In the genomic region with DNA sequence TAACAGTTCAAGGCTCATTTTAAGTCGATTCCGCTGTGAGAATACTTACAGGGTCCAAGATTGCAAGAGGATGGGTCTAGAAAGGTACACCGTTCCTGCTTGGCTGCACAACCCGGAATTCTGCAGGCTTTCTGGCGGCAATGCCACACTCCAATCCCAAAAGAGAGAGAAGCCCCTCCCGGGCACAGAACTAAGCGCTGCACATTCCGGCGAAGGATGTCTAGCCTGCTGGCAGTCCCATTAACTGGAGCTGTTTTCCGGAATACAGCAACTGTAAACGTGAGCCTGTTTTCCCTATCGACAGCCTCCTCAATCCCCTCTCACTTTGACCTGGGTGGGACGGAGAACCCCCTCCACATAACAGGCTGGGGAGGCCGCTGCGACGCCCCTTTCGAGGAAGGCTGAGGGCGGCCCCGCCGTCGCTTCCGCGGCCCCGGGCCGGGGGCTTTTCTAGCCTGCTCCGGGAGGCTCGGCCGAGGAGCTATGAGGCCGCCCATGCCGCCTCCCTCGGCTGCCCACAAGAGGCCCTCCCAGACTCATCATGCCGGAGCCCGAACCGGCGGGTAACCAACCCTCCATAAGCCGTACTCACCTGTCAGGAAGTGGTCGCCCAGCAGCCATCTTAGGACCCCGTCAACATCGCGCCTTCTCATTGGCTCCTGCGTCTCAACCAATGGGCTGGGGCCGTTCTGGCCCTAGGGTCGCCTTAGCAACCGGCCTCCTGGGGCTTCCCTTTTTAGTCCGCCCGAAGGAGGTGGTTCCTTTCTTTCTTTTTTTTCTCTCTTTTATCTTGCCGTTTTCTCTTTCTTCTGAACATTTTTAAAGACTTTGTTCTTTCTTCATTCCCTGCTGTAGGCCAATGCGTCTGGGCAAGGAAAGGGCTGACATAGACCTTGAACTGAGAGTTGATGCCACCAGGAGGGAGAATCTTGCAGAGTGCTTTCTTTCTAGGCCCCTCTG, we compare ENCODE assay signal across 8 cellular contexts. TPM values are rescaled to one million over a fixed set of nuclear protein-coding genes. Genes with fewer than 3 reads are reported as not detected.
DNase-seq lines count a peak whose midpoint lies in the region; ATAC-seq and TF ChIP-seq lines count a peak whose summit lies in the region.

A gene (minus strand): TSS at position 647 of the 960 bp plus-strand sequence. CDS start 5,909 bp downstream, outside the sequence.

- WGBS in SK-N-SH (ENCODE audit: low lambda C conversion rate): 13% methylated on average over 13 of the region's 48 CpGs
- WGBS in suprapubic skin: 1% methylated on average over 27 of the region's 48 CpGs

- H3K36me3 ChIP-seq in SK-N-SH (replicated peaks in 1 of 2; ENCODE audit: control insufficient read depth in 1 of 2, insufficient read depth in 2 of 2, low read length in 1 of 2) (peaks cover 9 to 18% of the 10 kb centered on the region in 2 experiments), suprapubic skin (no peaks in the 10 kb centered on the region)

- H3K4me3 ChIP-seq in SK-N-SH (ENCODE audit: low read depth in 2 of 2, low read length in 1 of 2) (peak within 1 kb of the TSS; percentile 95 to 96), suprapubic skin (peak within 1 kb of the TSS; percentile 90)

- no peak for TF ChIP-seq CTCF in SK-N-SH (IDR thresholded peaks at IDR 0.05)
- TF ChIP-seq CTCF in suprapubic skin (IDR thresholded peaks at IDR 0.05): no peak

- H3K4me1 ChIP-seq in SK-N-SH (ENCODE audit: control insufficient read depth in 1 of 2, insufficient read depth in 2 of 2, low read depth in 1 of 2, low read length in 1 of 2): peaks cover 0 to 11% of the 10 kb centered on the region in 2 experiments; a peak in 3 of 4 replicates
- peaks cover 33% of the 10 kb centered on the region for H3K4me1 ChIP-seq in suprapubic skin

- H3K27ac ChIP-seq in SK-N-SH (ENCODE audit: low read depth in 2 of 2, low read length in 1 of 2) (peak within 1 kb of the TSS; percentile 56 to 75), suprapubic skin (peak within 1 kb of the TSS; percentile 83)

- no peaks in the 10 kb centered on the region for H3F3A ChIP-seq in SK-N-SH (replicated peaks; ENCODE audit: insufficient read depth)

- TF ChIP-seq POLR2A in suprapubic skin (IDR thresholded peaks at IDR 0.05): peak in 1 of 2 donors; percentile 36

- no peak for TF ChIP-seq RAD21 in SK-N-SH (IDR thresholded peaks at IDR 0.05; ENCODE audit: low read length)

- POLR2A ChIA-PET in SK-N-SH (lab: Yijun Ruan, JAX): no interaction called here

- no peaks in the 10 kb centered on the region for H4K20me1 ChIP-seq in SK-N-SH (ENCODE audit: insufficient read depth)

- peak within 1 kb of the TSS; percentile 93 for H2AFZ ChIP-seq in SK-N-SH (ENCODE audit: low read depth)

- H3K9me3 ChIP-seq in SK-N-SH: no peaks in the 10 kb centered on the region
- H3K9me3 ChIP-seq in suprapubic skin: no peaks in the 10 kb centered on the region

- H3K27me3 ChIP-seq in SK-N-SH (ENCODE audit: insufficient read depth): no peaks in the 10 kb centered on the region
- peaks cover 4% of the 10 kb centered on the region for H3K27me3 ChIP-seq in suprapubic skin

- CTCF ChIA-PET in SK-N-SH (lab: Yijun Ruan, JAX): interaction anchor here (0.8 kb wide), 1 partner anchor 16 kb away, joined by 3 read pairs; no protein-coding TSS in a partner anchor

- TF ChIP-seq EP300 in SK-N-SH (IDR thresholded peaks at IDR 0.05; ENCODE audit: borderline replicate concordance in 1 of 2, low read depth in 1 of 2, low read length in 1 of 2) (no peak), suprapubic skin (IDR thresholded peaks at IDR 0.05) (no peak)

- H3K79me2 ChIP-seq in SK-N-SH (ENCODE audit: insufficient read depth): peaks cover 46% of the 10 kb centered on the region

- H3K9ac ChIP-seq in SK-N-SH: peak within 1 kb of the TSS; percentile 76

- ATAC-seq in HG02571 (IDR thresholded peaks at IDR 0.05; ENCODE audit: unreplicated experiment): peak; percentile 100

- H3K9me2 ChIP-seq in SK-N-SH: no peaks in the 10 kb centered on the region

- H3K4me2 ChIP-seq in SK-N-SH: peak within 1 kb of the TSS; percentile 97

- DNase-seq in GM04504 (ENCODE audit: low read depth): peak; percentile 79
- peak; percentile 79 for DNase-seq in NCI-H1048 (lab: John Stamatoyannopoulos, UW)
- peak; percentile 97 for DNase-seq in SK-N-SH
- DNase-seq in activated naive CD4-positive, alpha-beta T cell treated with anti-CD3 and anti-CD28 coated beads, Interleukin-2, amount 50 U/mL, for 16 hours: peak; percentile 93
- DNase-seq in globus pallidus (ENCODE audit: low spot score): peak; percentile 87
- DNase-seq in nucleus accumbens (lab: John Stamatoyannopoulos, UW): peak; percentile 28 to 95 (median 86)
- peak; percentile 97 to 98 for DNase-seq in suprapubic skin (ENCODE audit: low spot score in 2 of 2)

TF ChIP-seq in SK-N-SH, 30 proteins besides CTCF, POLR2A, EP300 and RAD21 (continues in another document):
- TF ChIP-seq EZH2phosphoT487 (IDR thresholded peaks at IDR 0.05; ENCODE audit: borderline replicate concordance, low read depth): no peak
- no peak for TF ChIP-seq RXRA (IDR thresholded peaks at IDR 0.05; ENCODE audit: borderline replicate concordance, low read depth)
- TF ChIP-seq RCOR1 (IDR thresholded peaks at IDR 0.05; ENCODE audit: low read length): no peak
- no peak for TF ChIP-seq NRF1 (IDR thresholded peaks at IDR 0.05; ENCODE audit: low read depth, low read length)
- no peak for TF ChIP-seq RFX5 (IDR thresholded peaks at IDR 0.05; ENCODE audit: low read length)
- TF ChIP-seq, protein P1, sequence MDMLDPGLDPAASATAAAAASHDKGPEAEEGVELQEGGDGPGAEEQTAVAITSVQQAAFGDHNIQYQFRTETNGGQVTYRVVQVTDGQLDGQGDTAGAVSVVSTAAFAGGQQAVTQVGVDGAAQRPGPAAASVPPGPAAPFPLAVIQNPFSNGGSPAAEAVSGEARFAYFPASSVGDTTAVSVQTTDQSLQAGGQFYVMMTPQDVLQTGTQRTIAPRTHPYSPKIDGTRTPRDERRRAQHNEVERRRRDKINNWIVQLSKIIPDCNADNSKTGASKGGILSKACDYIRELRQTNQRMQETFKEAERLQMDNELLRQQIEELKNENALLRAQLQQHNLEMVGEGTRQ (IDR thresholded peaks at IDR 0.05; ENCODE audit: borderline replicate concordance, low read depth, low read length): no peak
- TF ChIP-seq SMC3 (IDR thresholded peaks at IDR 0.05; ENCODE audit: low read depth, low read length): no peak
- peak; percentile 88 for TF ChIP-seq CHD2 (IDR thresholded peaks at IDR 0.05; ENCODE audit: low read length, partially characterized antibody)
- TF ChIP-seq, protein P2, sequence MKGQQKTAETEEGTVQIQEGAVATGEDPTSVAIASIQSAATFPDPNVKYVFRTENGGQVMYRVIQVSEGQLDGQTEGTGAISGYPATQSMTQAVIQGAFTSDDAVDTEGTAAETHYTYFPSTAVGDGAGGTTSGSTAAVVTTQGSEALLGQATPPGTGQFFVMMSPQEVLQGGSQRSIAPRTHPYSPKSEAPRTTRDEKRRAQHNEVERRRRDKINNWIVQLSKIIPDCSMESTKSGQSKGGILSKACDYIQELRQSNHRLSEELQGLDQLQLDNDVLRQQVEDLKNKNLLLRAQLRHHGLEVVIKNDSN (IDR thresholded peaks at IDR 0.05; ENCODE audit: borderline replicate concordance, low read depth): no peak
- TF ChIP-seq, protein P3, sequence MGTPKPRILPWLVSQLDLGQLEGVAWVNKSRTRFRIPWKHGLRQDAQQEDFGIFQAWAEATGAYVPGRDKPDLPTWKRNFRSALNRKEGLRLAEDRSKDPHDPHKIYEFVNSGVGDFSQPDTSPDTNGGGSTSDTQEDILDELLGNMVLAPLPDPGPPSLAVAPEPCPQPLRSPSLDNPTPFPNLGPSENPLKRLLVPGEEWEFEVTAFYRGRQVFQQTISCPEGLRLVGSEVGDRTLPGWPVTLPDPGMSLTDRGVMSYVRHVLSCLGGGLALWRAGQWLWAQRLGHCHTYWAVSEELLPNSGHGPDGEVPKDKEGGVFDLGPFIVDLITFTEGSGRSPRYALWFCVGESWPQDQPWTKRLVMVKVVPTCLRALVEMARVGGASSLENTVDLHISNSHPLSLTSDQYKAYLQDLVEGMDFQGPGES (IDR thresholded peaks at IDR 0.05; ENCODE audit: low read depth, low read length): peak; percentile 74
- TF ChIP-seq SIN3A (IDR thresholded peaks at IDR 0.05; ENCODE audit: borderline replicate concordance, low read depth, low read length): 0 out of 2 replicates have a peak, but pooled peaks have one; percentile 76
- peak; percentile 91 for TF ChIP-seq ELF1 (IDR thresholded peaks at IDR 0.05)
- no peak for TF ChIP-seq MEF2A (IDR thresholded peaks at IDR 0.05; ENCODE audit: borderline replicate concordance, low read depth)
- peak; percentile 97 for TF ChIP-seq YY1 (IDR thresholded peaks at IDR 0.05; ENCODE audit: low read depth)
- TF ChIP-seq MXI1 (IDR thresholded peaks at IDR 0.05; ENCODE audit: low read depth, low read length): peak; percentile 86
- TF ChIP-seq GATA2 (CRISPR knock-in tag; IDR thresholded peaks at IDR 0.05): no peak
- TF ChIP-seq, protein P4, sequence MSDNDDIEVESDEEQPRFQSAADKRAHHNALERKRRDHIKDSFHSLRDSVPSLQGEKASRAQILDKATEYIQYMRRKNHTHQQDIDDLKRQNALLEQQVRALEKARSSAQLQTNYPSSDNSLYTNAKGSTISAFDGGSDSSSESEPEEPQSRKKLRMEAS (IDR thresholded peaks at IDR 0.05; ENCODE audit: low read depth): no peak
- TF ChIP-seq, protein P5, sequence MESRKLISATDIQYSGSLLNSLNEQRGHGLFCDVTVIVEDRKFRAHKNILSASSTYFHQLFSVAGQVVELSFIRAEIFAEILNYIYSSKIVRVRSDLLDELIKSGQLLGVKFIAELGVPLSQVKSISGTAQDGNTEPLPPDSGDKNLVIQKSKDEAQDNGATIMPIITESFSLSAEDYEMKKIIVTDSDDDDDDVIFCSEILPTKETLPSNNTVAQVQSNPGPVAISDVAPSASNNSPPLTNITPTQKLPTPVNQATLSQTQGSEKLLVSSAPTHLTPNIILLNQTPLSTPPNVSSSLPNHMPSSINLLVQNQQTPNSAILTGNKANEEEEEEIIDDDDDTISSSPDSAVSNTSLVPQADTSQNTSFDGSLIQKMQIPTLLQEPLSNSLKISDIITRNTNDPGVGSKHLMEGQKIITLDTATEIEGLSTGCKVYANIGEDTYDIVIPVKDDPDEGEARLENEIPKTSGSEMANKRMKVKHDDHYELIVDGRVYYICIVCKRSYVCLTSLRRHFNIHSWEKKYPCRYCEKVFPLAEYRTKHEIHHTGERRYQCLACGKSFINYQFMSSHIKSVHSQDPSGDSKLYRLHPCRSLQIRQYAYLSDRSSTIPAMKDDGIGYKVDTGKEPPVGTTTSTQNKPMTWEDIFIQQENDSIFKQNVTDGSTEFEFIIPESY (IDR thresholded peaks at IDR 0.05; ENCODE audit: borderline replicate concordance, low read depth): no peak
- TF ChIP-seq GABPA (IDR thresholded peaks at IDR 0.05; ENCODE audit: low read depth): peak; percentile 50; the same call in 1 of the 2 replicates
- TF ChIP-seq TCF12 (IDR thresholded peaks at IDR 0.05): no peak

RNA-seq across cellular contexts. Expression of the gene that starts here (rescaled TPM):
- polyA plus RNA-seq in SK-N-SH (2012; rRNA removed): 10.8 and 14.2 TPM in 2 replicates
- polyA plus RNA-seq in SK-N-SH (2012; cell fraction: cytosol; rRNA removed): 18.2 and 27.8 TPM in 2 replicates
- 7.7 and 8.7 TPM in 2 replicates for polyA plus RNA-seq in SK-N-SH (2012; cell fraction: nucleus; rRNA removed)
- 10 to 100 TPM; 18.2 to 45.4 (median 35.1) TPM for total RNA-seq in suprapubic skin

Comparison
In these comparisons a context has a peak if more than half of its experiments do, and no peak if none do; other contexts are left out.
1. Peak in every context shown above with its lines: DNase-seq, ATAC-seq, H3K4me3 ChIP-seq and H3K27ac ChIP-seq.